In the genomic region with DNA sequence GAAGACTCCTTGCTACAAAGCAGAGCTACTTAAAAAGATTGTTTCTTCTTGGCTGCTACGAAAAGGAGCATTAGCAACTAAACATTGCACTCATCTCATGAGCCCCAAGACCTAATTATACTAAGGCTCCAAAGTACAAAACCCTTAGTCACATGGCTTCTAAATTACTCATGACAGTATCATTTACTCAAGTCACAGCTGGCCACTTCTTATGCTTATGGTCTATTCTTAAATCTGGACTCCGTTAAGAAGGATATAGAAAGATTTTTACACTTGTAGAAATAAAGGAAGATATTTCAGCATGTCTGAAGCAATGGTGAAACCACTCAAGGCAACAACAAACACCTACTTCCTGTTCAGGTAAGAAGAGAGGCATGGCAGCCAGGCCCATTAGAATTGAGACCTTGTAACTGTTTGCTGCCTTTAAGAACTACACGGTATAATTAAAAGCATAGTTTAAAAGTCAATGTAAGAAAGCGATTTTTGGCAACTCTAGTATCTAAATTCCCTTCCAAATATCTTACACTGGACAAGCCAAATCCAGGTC, we compare ENCODE assay signal across 13 cellular contexts. TPM values are rescaled to one million over a fixed set of nuclear protein-coding genes. Genes with fewer than 3 reads are reported as not detected.
DNase-seq lines count a peak whose midpoint lies in the region; ATAC-seq and TF ChIP-seq lines count a peak whose summit lies in the region.
"Had no signal": no experiment of that assay in that cellular context is flagged by ENCODE, and none has a peak within 500 bp of the region (broad histone marks: within the 10 kb centered on the region; RNA-seq: fewer than 3 reads in every experiment).

No MANE protein-coding gene starts in this region.

- no peak overlapping the region for H2AFZ ChIP-seq in neuronal stem cell (ENCODE audit: low read length)

- peak overlapping the region; percentile 95 for H3K27ac Mint-ChIP-seq in activated CD8-positive, alpha-beta T cell treated with anti-CD3 and anti-CD28 coated beads for 36 hours
- no peak overlapping the region for H3K27ac Mint-ChIP-seq in Calu3 (ENCODE audit: unreplicated experiment)

- peak overlapping the region in 11 of 21 experiments; percentile 10 to 83 (median 53) for H3K27ac ChIP-seq in skin epidermis
- no peak overlapping the region for H3K27ac ChIP-seq in neuronal stem cell (replicated peaks; ENCODE audit: low read length)
- H3K27ac ChIP-seq: 22Rv1, KMS-11, suprapubic skin had no signal

- no peak for TF ChIP-seq CTCF in activated CD8-positive, alpha-beta T cell treated with anti-CD3 and anti-CD28 coated beads for 36 hours (IDR thresholded peaks at IDR 0.05)
- TF ChIP-seq CTCF in Calu3 (IDR thresholded peaks at IDR 0.05; ENCODE audit: unreplicated experiment), result no peak

- H3K4me3 ChIP-seq in skin epidermis, result no peak overlapping the region
- H3K4me3 ChIP-seq in neuronal stem cell (ENCODE audit: low read length in 2 of 2), result no peak overlapping the region
- H3K4me3 ChIP-seq: suprapubic skin had no signal

- peak; percentile 18 for DNase-seq in DMS53 (lab: John Stamatoyannopoulos, UW)
- no peak for DNase-seq in DMS53 treated with DMSO at 0.1 percent for 48 hours (lab: John Stamatoyannopoulos, UW; ENCODE audit: unreplicated experiment)
- DNase-seq in activated CD8-positive, alpha-beta T cell treated with anti-CD3 and anti-CD28 coated beads for 36 hours, result no peak
- no peak for DNase-seq in Calu3
- no peak for DNase-seq in neuronal stem cell (ENCODE audit: low spot score)
- DNase-seq in activated CD4-positive, CD25-positive, alpha-beta regulatory T cell (lab: John Stamatoyannopoulos, UW), result no peak
- DNase-seq: SK-N-SH; stimulated activated CD4-positive, alpha-beta T cell treated with anti-CD3 and anti-CD28 coated beads, Interleukin-15, amount 100 ng/mL, for 24 hours had no signal

- no peak overlapping the region for H3K9ac ChIP-seq in neuronal stem cell (ENCODE audit: low read depth, low read length, poor library complexity)
- H3K9ac ChIP-seq: KMS-11, SK-N-SH had no signal

- no peak overlapping the region for H3K14ac ChIP-seq in neuronal stem cell (ENCODE audit: low read length)

- H3K18ac ChIP-seq in neuronal stem cell (ENCODE audit: low read length), result no peak overlapping the region

- no TSS peak for BruUV-seq in Calu3 (replicated peaks; lab: Mats Ljungman, UMichigan)

- no CpG with 5 or more reads among the region's 4 CpGs for WGBS in neuronal stem cell (ENCODE audit: extremely low coverage in 2 of 2, insufficient read length in 2 of 2, insufficient replicate concordance in 1 of 2), 2 donors

- peak; percentile 34 for ATAC-seq in HG02884 (IDR thresholded peaks at IDR 0.05; ENCODE audit: unreplicated experiment)
- peak; percentile 21 for ATAC-seq in activated CD8-positive, alpha-beta T cell treated with anti-CD3 and anti-CD28 coated beads for 36 hours

- H4K91ac ChIP-seq in neuronal stem cell (ENCODE audit: low read depth, low read length, poor library complexity), result no peak overlapping the region

- peaks cover 0 to 2% (median 0%) of the 10 kb centered on the region in 3 experiments for H3K27me3 ChIP-seq in neuronal stem cell (ENCODE audit: control insufficient read depth in 3 of 3, insufficient read depth in 3 of 3, low read depth in 1 of 3, low read length in 3 of 3)
- H3K27me3 ChIP-seq: suprapubic skin had no signal

- H3K4me2 ChIP-seq in neuronal stem cell (ENCODE audit: insufficient read depth, low read length, poor library complexity, severe bottlenecking), result no peak overlapping the region
- H3K4me2 ChIP-seq: KMS-11, SK-N-SH had no signal

- CTCF ChIA-PET in activated CD8-positive, alpha-beta T cell treated with anti-CD3 and anti-CD28 coated beads for 36 hours (lab: Charles Lee), result interaction anchor here (0.9 to 3.4 kb wide), 8 partner anchors 7 to 1131 kb away, joined by 3 to 15 read pairs (median 5); no protein-coding TSS in a partner anchor
- CTCF ChIA-PET in Calu3 (lab: Charles Lee), result no interaction called here

- POLR2A ChIA-PET in activated CD8-positive, alpha-beta T cell treated with anti-CD3 and anti-CD28 coated beads for 36 hours (lab: Charles Lee), result interaction anchor here (1.0 to 2.2 kb wide), 6 partner anchors 8 to 87 kb away, joined by 3 to 12 read pairs (median 5); a partner anchor contains a TSS

- no peak overlapping the region for H3K4ac ChIP-seq in neuronal stem cell (ENCODE audit: low read length)

- no peaks in the 10 kb centered on the region for H3K79me1 ChIP-seq in neuronal stem cell (ENCODE audit: low read depth, low read length)

- no peaks in the 10 kb centered on the region for H3K36me3 ChIP-seq in neuronal stem cell (replicated peaks in 1 of 2; ENCODE audit: control insufficient read depth in 2 of 2, insufficient read depth in 2 of 2, low read length in 2 of 2)
- H3K36me3 ChIP-seq: suprapubic skin had no signal

- H2BK5ac ChIP-seq in neuronal stem cell (ENCODE audit: low read length), result no peak overlapping the region

- no peak overlapping the region for H2BK12ac ChIP-seq in neuronal stem cell (ENCODE audit: low read length)

- H2BK120ac ChIP-seq in neuronal stem cell (ENCODE audit: low read depth, low read length), result no peak overlapping the region

- H3K23ac ChIP-seq in neuronal stem cell (ENCODE audit: low read depth, low read length, poor library complexity), result no peak overlapping the region

- H3K9me3 Mint-ChIP-seq in activated CD8-positive, alpha-beta T cell treated with anti-CD3 and anti-CD28 coated beads for 36 hours, result peaks cover 20% of the 10 kb centered on the region
- H3K9me3 Mint-ChIP-seq in Calu3 (ENCODE audit: low read depth, unreplicated experiment), result no peaks in the 10 kb centered on the region

- peaks cover 72% of the 10 kb centered on the region for H3K36me3 Mint-ChIP-seq in activated CD8-positive, alpha-beta T cell treated with anti-CD3 and anti-CD28 coated beads for 36 hours (ENCODE audit: low read depth)
- H3K36me3 Mint-ChIP-seq in Calu3 (ENCODE audit: insufficient read depth, unreplicated experiment), result no peaks in the 10 kb centered on the region

- no peak overlapping the region for H2BK15ac ChIP-seq in neuronal stem cell (ENCODE audit: low read length)

- H2AK5ac ChIP-seq in neuronal stem cell (ENCODE audit: low read depth, low read length), result no peak overlapping the region

- intact Hi-C loops in activated CD8-positive, alpha-beta T cell treated with anti-CD3 and anti-CD28 coated beads for 36 hours (cut with micrococcal nuclease), result no loop called here
- intact Hi-C loops in Calu3 (cut with micrococcal nuclease; ENCODE audit: unreplicated experiment), result no loop called here

- peak overlapping the region; percentile 81 for H3K4me3 Mint-ChIP-seq in activated CD8-positive, alpha-beta T cell treated with anti-CD3 and anti-CD28 coated beads for 36 hours
- H3K4me3 Mint-ChIP-seq in Calu3 (ENCODE audit: low read depth, unreplicated experiment), result no peak overlapping the region

- H4K8ac ChIP-seq in neuronal stem cell (ENCODE audit: low read depth, low read length), result no peak overlapping the region

- H3K27me3 Mint-ChIP-seq in activated CD8-positive, alpha-beta T cell treated with anti-CD3 and anti-CD28 coated beads for 36 hours, result no peaks in the 10 kb centered on the region
- H3K27me3 Mint-ChIP-seq in Calu3 (ENCODE audit: unreplicated experiment), result no peaks in the 10 kb centered on the region

- H3K4me1 ChIP-seq in neuronal stem cell (ENCODE audit: control insufficient read depth in 2 of 2, insufficient read depth in 1 of 2, low read depth in 1 of 2, low read length in 2 of 2), result peaks cover 0 to 2% of the 10 kb centered on the region in 2 donors

- H3K4me1 Mint-ChIP-seq in activated CD8-positive, alpha-beta T cell treated with anti-CD3 and anti-CD28 coated beads for 36 hours (ENCODE audit: low read depth), result peaks cover 94% of the 10 kb centered on the region
- peaks cover 5% of the 10 kb centered on the region for H3K4me1 Mint-ChIP-seq in Calu3 (ENCODE audit: low read depth, unreplicated experiment)

- no peaks in the 10 kb centered on the region for H3K9me3 ChIP-seq in neuronal stem cell (replicated peaks in 1 of 2; ENCODE audit: control insufficient read depth in 2 of 2, insufficient read depth in 1 of 2, low read depth in 1 of 2, low read length in 2 of 2)
- H3K9me3 ChIP-seq: SK-N-SH, suprapubic skin had no signal

RNA-seq across cellular contexts. Expression of a gene that starts 12.7 kb away (rescaled TPM):
- total RNA-seq in activated CD8-positive, alpha-beta T cell treated with anti-CD3 and anti-CD28 coated beads for 36 hours, result 100 to 1,000 TPM; 131 to 132 TPM
- total RNA-seq in Calu3 (2022), result 7.1 and 10.0 TPM in 2 replicates
- 0.88 TPM for polyA plus RNA-seq in neuronal stem cell (2013, experiment 1 of 2)
- polyA plus RNA-seq in neuronal stem cell (2013, experiment 2 of 2), result 0.97 TPM

Comparison
In these comparisons a context has a peak if more than half of its experiments do, and no peak if none do; other contexts are left out.
1. RNA of a gene that starts 12.7 kb away (total RNA-seq): 131 to 132 TPM in activated CD8-positive, alpha-beta T cell treated with anti-CD3 and anti-CD28 coated beads for 36 hours; 7.1 to 10.0 TPM in Calu3; every median in the first group is over 10 times any median in the second.